In the genomic region with DNA sequence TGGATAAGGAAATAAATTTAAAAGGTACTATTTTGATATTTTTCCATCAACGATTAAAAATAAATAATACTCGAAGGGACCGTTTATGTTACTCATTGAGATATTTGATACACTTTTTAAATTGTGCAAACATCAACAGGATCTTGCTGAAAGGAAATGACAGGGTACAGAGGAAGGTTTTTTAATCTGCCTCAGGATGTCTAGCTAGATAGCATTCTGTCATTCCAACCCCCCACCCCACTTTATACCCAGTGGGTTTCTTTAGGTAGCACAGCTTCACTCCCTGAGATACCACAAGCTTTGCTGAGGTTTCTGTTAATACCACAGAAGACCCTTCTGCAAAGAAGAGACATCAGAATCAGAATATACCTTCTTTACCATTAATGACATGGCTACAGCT, we compare ENCODE assay signal across 9 cellular contexts. TPM values are rescaled to one million over a fixed set of nuclear protein-coding genes. Genes with fewer than 3 reads are reported as not detected.
A peak's percentile ranks its signal among the peaks of the same experiment; 100 is the strongest.
DNase-seq lines count a peak whose midpoint lies in the region; ATAC-seq and TF ChIP-seq lines count a peak whose summit lies in the region.
"Had no signal": no experiment of that assay in that cellular context is flagged by ENCODE, and none has a peak within 500 bp of the region (broad histone marks: within the 10 kb centered on the region; RNA-seq: fewer than 3 reads in every experiment).

No MANE protein-coding gene starts in this region.

- H3K79me2 ChIP-seq in smooth muscle cell (ENCODE audit: low read depth) = peaks cover 62% of the 10 kb centered on the region

- no peaks in the 10 kb centered on the region for H3K27me3 ChIP-seq in smooth muscle cell (ENCODE audit: low read depth)

- peaks cover 2 to 17% (median 4%) of the 10 kb centered on the region in 3 donors for H3K9me3 Mint-ChIP-seq in IgD-negative memory B cell
- H3K9me3 Mint-ChIP-seq in activated CD8-positive, alpha-beta T cell treated with anti-CD3 and anti-CD28 coated beads, Interleukin-2, amount 10 ng/mL, durations not matched to agents 7 days and 5 days (ENCODE audit: insufficient read depth) = peaks cover 11% of the 10 kb centered on the region

- H3K9ac ChIP-seq in smooth muscle cell (ENCODE audit: low read depth) = peak overlapping the region; percentile 94

- no peaks in the 10 kb centered on the region for H3K36me3 ChIP-seq in smooth muscle cell (ENCODE audit: low read depth)

- H3K27ac ChIP-seq in smooth muscle cell (ENCODE audit: low read depth) = peak overlapping the region; percentile 86

- H4K20me1 ChIP-seq in smooth muscle cell (ENCODE audit: low read depth) = peaks cover 3% of the 10 kb centered on the region

- DNase-seq in activated CD8-positive, alpha-beta T cell treated with anti-CD3 and anti-CD28 coated beads, Interleukin-2, amount 10 ng/mL, durations not matched to agents 7 days and 5 days = no peak
- no peak for DNase-seq in smooth muscle cell (lab: John Stamatoyannopoulos, UW; ENCODE audit: unreplicated experiment)
- DNase-seq in NCI-H1092 treated with DMSO at 0.1 percent for 48 hours (lab: John Stamatoyannopoulos, UW) = no peak

- ATAC-seq in activated CD8-positive, alpha-beta T cell treated with anti-CD3 and anti-CD28 coated beads, Interleukin-2, amount 10 ng/mL, durations not matched to agents 7 days and 5 days = no peak
- no peak for ATAC-seq in HG03342 (IDR thresholded peaks at IDR 0.05; ENCODE audit: unreplicated experiment)
- no peak for ATAC-seq in GM19455 (IDR thresholded peaks at IDR 0.05; ENCODE audit: unreplicated experiment)
- ATAC-seq in HG02870 (IDR thresholded peaks at IDR 0.05; ENCODE audit: unreplicated experiment) = no peak
- ATAC-seq: activated CD4-positive, CD25-positive, alpha-beta regulatory T cell treated with anti-CD3 and anti-CD28 coated beads, Interleukin-2, amount 50 U/mL, for 24 hours had no signal

- H3K9me3 ChIP-seq in smooth muscle cell (replicated peaks; ENCODE audit: low read depth) = peaks cover 5% of the 10 kb centered on the region

- WGBS in smooth muscle cell (ENCODE audit: low lambda C conversion rate) = 3% methylated on average over 3 of the region's 3 CpGs

- peak overlapping the region; percentile 81 to 87 (median 84) for H3K4me3 Mint-ChIP-seq in IgD-negative memory B cell
- peak overlapping the region; percentile 69 for H3K4me3 Mint-ChIP-seq in activated CD8-positive, alpha-beta T cell treated with anti-CD3 and anti-CD28 coated beads, Interleukin-2, amount 10 ng/mL, durations not matched to agents 7 days and 5 days

- H3K36me3 Mint-ChIP-seq in IgD-negative memory B cell = peaks cover under 1% of the 10 kb centered on the region
- H3K36me3 Mint-ChIP-seq in activated CD8-positive, alpha-beta T cell treated with anti-CD3 and anti-CD28 coated beads, Interleukin-2, amount 10 ng/mL, durations not matched to agents 7 days and 5 days (ENCODE audit: low read depth) = peaks cover 4% of the 10 kb centered on the region

- H3K27me3 Mint-ChIP-seq in IgD-negative memory B cell = peaks cover 23% of the 10 kb centered on the region
- peaks cover 47% of the 10 kb centered on the region for H3K27me3 Mint-ChIP-seq in activated CD8-positive, alpha-beta T cell treated with anti-CD3 and anti-CD28 coated beads, Interleukin-2, amount 10 ng/mL, durations not matched to agents 7 days and 5 days (ENCODE audit: low read depth)

- no peak overlapping the region for H3K27ac Mint-ChIP-seq in IgD-negative memory B cell
- no peak overlapping the region for H3K27ac Mint-ChIP-seq in activated CD8-positive, alpha-beta T cell treated with anti-CD3 and anti-CD28 coated beads, Interleukin-2, amount 10 ng/mL, durations not matched to agents 7 days and 5 days

- H3K4me1 ChIP-seq in smooth muscle cell (ENCODE audit: low read depth) = peaks cover 59% of the 10 kb centered on the region

- peak overlapping the region; percentile 93 for H3K4me3 ChIP-seq in iPS-11a (ENCODE audit: low read depth, low read length)
- H3K4me3 ChIP-seq in smooth muscle cell = peak overlapping the region; percentile 78

- peak overlapping the region; percentile 89 for H2AFZ ChIP-seq in smooth muscle cell (ENCODE audit: low read depth)

- CTCF ChIA-PET in activated CD8-positive, alpha-beta T cell treated with anti-CD3 and anti-CD28 coated beads, Interleukin-2, amount 10 ng/mL, durations not matched to agents 7 days and 5 days (lab: Charles Lee) = interaction anchor here (1.0 kb wide), 1 partner anchor 263 kb away, joined by 4 read pairs; no protein-coding TSS in a partner anchor

- H3K4me1 Mint-ChIP-seq in IgD-negative memory B cell = peaks cover 3 to 11% (median 10%) of the 10 kb centered on the region in 3 donors
- H3K4me1 Mint-ChIP-seq in activated CD8-positive, alpha-beta T cell treated with anti-CD3 and anti-CD28 coated beads, Interleukin-2, amount 10 ng/mL, durations not matched to agents 7 days and 5 days (ENCODE audit: low read depth) = peaks cover 15% of the 10 kb centered on the region

- TF ChIP-seq CTCF in smooth muscle cell (IDR thresholded peaks at IDR 0.05; ENCODE audit: borderline replicate concordance, insufficient read depth, poor library complexity, severe bottlenecking) = no peak

- peaks cover 10% of the 10 kb centered on the region for H3F3A ChIP-seq in smooth muscle cell (ENCODE audit: low read depth)

- POLR2A ChIA-PET in activated CD8-positive, alpha-beta T cell treated with anti-CD3 and anti-CD28 coated beads, Interleukin-2, amount 10 ng/mL, durations not matched to agents 7 days and 5 days (lab: Charles Lee) = interaction anchor here (1.2 kb wide), 1 partner anchor 164 kb away, joined by 3 read pairs; the partner anchor contains the start of gene LTV1

- peak overlapping the region; percentile 94 for H3K4me2 ChIP-seq in smooth muscle cell

RNA-seq across cellular contexts. Expression of gene PHACTR2, which starts 1.2 kb away (rescaled TPM):
- polyA plus RNA-seq in IgD-negative memory B cell (3.2 TPM), smooth muscle cell (62.7 and 76.0 TPM in 2 replicates)
- 10 to 100 TPM; 22.4 to 23.1 TPM for total RNA-seq in activated CD8-positive, alpha-beta T cell treated with anti-CD3 and anti-CD28 coated beads, Interleukin-2, amount 10 ng/mL, durations not matched to agents 7 days and 5 days
- total RNA-seq in smooth muscle cell = 80.4 and 104 TPM in 2 replicates
